Comparison of ENCODE assay signal across 18 cellular contexts in the genomic region with DNA sequence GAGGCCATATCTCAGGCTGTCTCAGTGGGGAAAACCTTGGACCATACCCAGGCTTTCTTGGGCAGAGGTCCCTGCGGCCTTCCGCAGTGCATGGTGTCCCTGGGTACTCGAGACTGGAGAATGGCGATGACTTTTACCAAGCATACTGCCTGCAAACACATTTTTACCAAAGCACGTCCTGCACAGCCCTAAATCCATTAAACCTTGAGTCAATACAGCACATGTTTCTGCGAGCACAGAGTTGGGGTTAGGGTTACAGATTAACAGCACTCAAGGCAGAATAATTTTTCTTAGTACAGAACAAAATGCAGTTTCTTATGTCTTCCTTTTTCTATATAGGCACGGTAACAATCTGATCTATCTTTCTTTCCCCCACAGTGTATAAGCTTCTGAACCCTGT. TPM values are rescaled to one million over a fixed set of nuclear protein-coding genes. Genes with fewer than 3 reads are reported as not detected.
A peak's percentile ranks its signal among the peaks of the same experiment; 100 is the strongest.
DNase-seq lines count a peak whose midpoint lies in the region; ATAC-seq, FAIRE-seq and TF ChIP-seq lines count a peak whose summit lies in the region.
"Not testable (repeated sequence)": the region's sequence is repeated elsewhere in the genome, so short reads cannot be mapped to it uniquely, and the experiment has no call there.
"Had no signal": no experiment of that assay in that cellular context is flagged by ENCODE, and none has a peak within 500 bp of the region (broad histone marks: within the 10 kb centered on the region; RNA-seq: fewer than 3 reads in every experiment).

No MANE protein-coding gene starts in this region.

- intact Hi-C loops in colonic mucosa (cut with DNase I): not testable (repeated sequence)

- WGBS in A549 (ENCODE audit: missing lambda C conversion rate): 54% methylated on average over 7 of the region's 7 CpGs

- H3K4me3 Mint-ChIP-seq in mesothelial cell of epicardium; osteocyte (ENCODE audit: unreplicated experiment): not testable (repeated sequence)

- H3K27ac ChIP-seq in A549: peak overlapping the region in 1 of 2 experiments; percentile 17; a peak in 1 of 6 replicates
- H3K27ac ChIP-seq in colonic mucosa: not testable (repeated sequence)

- not testable (repeated sequence) for FAIRE-seq in A549 (lab: Jason Lieb, UNC)

- H3K4me1 Mint-ChIP-seq in mesothelial cell of epicardium: peaks cover 13% of the 10 kb centered on the region
- not testable (repeated sequence) for H3K4me1 Mint-ChIP-seq in osteocyte (ENCODE audit: unreplicated experiment)

- H3K9ac ChIP-seq in colonic mucosa (ENCODE audit: low read depth in 2 of 2, low read length in 2 of 2): not testable (repeated sequence)

- peaks cover 15% of the 10 kb centered on the region for H3K4me1 ChIP-seq in A549
- not testable (repeated sequence) for H3K4me1 ChIP-seq in colonic mucosa

- not testable (repeated sequence) for TF ChIP-seq RAD21 in A549 (conservative IDR thresholded peaks at IDR 0.05 in 1 of 2, IDR thresholded peaks at IDR 0.05 in 1 of 2)

- TF ChIP-seq POLR2A in A549 (IDR thresholded peaks at IDR 0.05; ENCODE audit: low read length): not testable (repeated sequence)

- not testable (repeated sequence) for H3K27me3 Mint-ChIP-seq in mesothelial cell of epicardium (ENCODE audit: low read depth)
- peaks cover 19% of the 10 kb centered on the region for H3K27me3 Mint-ChIP-seq in osteocyte (ENCODE audit: unreplicated experiment)

- CTCF ChIA-PET in A549 (lab: Yijun Ruan, JAX): interaction anchor here (1.2 kb wide), 1 partner anchor 44 kb away, joined by 4 read pairs; no protein-coding TSS in a partner anchor

- TF ChIP-seq EP300 in A549 (IDR thresholded peaks at IDR 0.05): not testable (repeated sequence)

- H3K4me3 ChIP-seq in A549, colonic mucosa: not testable (repeated sequence)

- not testable (repeated sequence) for H3K9me3 Mint-ChIP-seq in mesothelial cell of epicardium; osteocyte (ENCODE audit: unreplicated experiment)

- ATAC-seq in A549: not testable (repeated sequence)

- POLR2A ChIA-PET in A549 (lab: Yijun Ruan, JAX): not testable (repeated sequence)

- not testable (repeated sequence) for H3K9me3 ChIP-seq in A549, colonic mucosa

- TF ChIP-seq CTCF in A549 (IDR thresholded peaks at IDR 0.05); colonic mucosa (IDR thresholded peaks at IDR 0.05); mesothelial cell of epicardium (IDR thresholded peaks at IDR 0.05; ENCODE audit: unreplicated experiment); osteocyte (IDR thresholded peaks at IDR 0.05): not testable (repeated sequence)

- H3K4me2 ChIP-seq in A549: peak overlapping the region; percentile 38

- H3K27ac Mint-ChIP-seq in mesothelial cell of epicardium: peak overlapping the region; percentile 14
- not testable (repeated sequence) for H3K27ac Mint-ChIP-seq in osteocyte (ENCODE audit: unreplicated experiment)

- not testable (repeated sequence) for H3K36me3 Mint-ChIP-seq in mesothelial cell of epicardium; osteocyte (ENCODE audit: unreplicated experiment)

- H3K36me3 ChIP-seq in colonic mucosa: not testable (repeated sequence)

- not testable (repeated sequence) for DNase-seq in A549 (ENCODE audit: low read depth in 1 of 2, low spot score in 1 of 2); mesothelial cell of epicardium (ENCODE audit: low spot score in 2 of 2, unreplicated experiment in 2 of 2)
- DNase-seq in DMS53 (lab: John Stamatoyannopoulos, UW) (peak; percentile 27), colonic mucosa (peak; percentile 32), left kidney (ENCODE audit: low read depth, low spot score) (peak; percentile 18), osteocyte (ENCODE audit: extremely low spot score, unreplicated experiment) (peak; percentile 30), renal cortical epithelial cell (ENCODE audit: low read depth) (peak; percentile 70)

- H3K27me3 ChIP-seq in colonic mucosa: not testable (repeated sequence)

RNA-seq across cellular contexts. Expression of gene SCYGR6, which starts 1.7 kb away (rescaled TPM):
- polyA plus RNA-seq in A549 (2011; rRNA removed): not detected in 2 replicates
- not detected in 2 replicates for polyA plus RNA-seq in A549 (2012; cell fraction: cytosol; rRNA removed)
- not detected in 2 replicates for polyA plus RNA-seq in A549 (2012; cell fraction: nucleus; rRNA removed)
- polyA plus RNA-seq in A549 (2017; fragmentation: RNase III; extraction: RNeasy Plus Mini Kit Qiagen cat#74134 plus additional on column Dnase treatment): not detected in 3 replicates
- polyA minus RNA-seq in A549 (2011; rRNA and poly(A)+ RNA removed): not detected in 2 replicates
- total RNA-seq in colonic mucosa: not detected
- total RNA-seq in mesothelial cell of epicardium: not detected in 3 replicates
- total RNA-seq in osteocyte: not detected in 2 replicates
- not detected in 2 replicates for total RNA-seq in renal cortical epithelial cell
- total RNA-seq: A172; A673; Calu3; CD4-positive, alpha-beta memory T cell; CD4-positive, CD25-positive, alpha-beta regulatory T cell; CD8-positive, alpha-beta memory T cell; Daoy; G401; GM12878 had no signal
- polyA plus RNA-seq: AG04450; CD14-positive monocyte; CD4-positive, alpha-beta memory T cell; CD4-positive, CD25-positive, alpha-beta regulatory T cell; CD8-positive, alpha-beta memory T cell; GM12878 had no signal

RNA-seq across cellular contexts. Expression of gene SLC19A3, which starts 5.0 kb away (rescaled TPM):
- polyA plus RNA-seq in A549 (2011; rRNA removed): 7.6 and 8.8 TPM in 2 replicates
- polyA plus RNA-seq in A549 (2012; cell fraction: cytosol; rRNA removed): 2.6 and 3.2 TPM in 2 replicates
- polyA plus RNA-seq in A549 (2012; cell fraction: nucleus; rRNA removed): 7.2 and 9.5 TPM in 2 replicates
- polyA plus RNA-seq in A549 (2017; fragmentation: RNase III; extraction: RNeasy Plus Mini Kit Qiagen cat#74134 plus additional on column Dnase treatment): 2.2 to 2.8 TPM (median 2.7 TPM) in 3 replicates
- polyA minus RNA-seq in A549 (2011; rRNA and poly(A)+ RNA removed): 20.8 and 23.6 TPM in 2 replicates
- 10 to 100 TPM in 1 of 2 donors, 1 to 10 TPM in 1; 6.4 to 19.6 TPM for total RNA-seq in colonic mucosa
- total RNA-seq in mesothelial cell of epicardium: 11.3 to 11.9 TPM (median 11.4 TPM) in 3 replicates
- total RNA-seq in osteocyte: not detected in 2 replicates
- total RNA-seq in renal cortical epithelial cell: 0.35 and 4.0 TPM in 2 replicates
- total RNA-seq: CD4-positive, alpha-beta memory T cell; CD4-positive, CD25-positive, alpha-beta regulatory T cell; CD8-positive, alpha-beta memory T cell; G401; GM12878 had no signal
- polyA plus RNA-seq: AG04450; CD14-positive monocyte; CD4-positive, alpha-beta memory T cell; CD4-positive, CD25-positive, alpha-beta regulatory T cell; CD8-positive, alpha-beta memory T cell; GM12878 had no signal

RNA-seq across cellular contexts. Expression of gene SCYGR7, which starts 5.3 kb away (rescaled TPM):
- polyA plus RNA-seq in A549 (2011; rRNA removed) (not detected in 2 replicates), A549 (2017; fragmentation: RNase III; extraction: RNeasy Plus Mini Kit Qiagen cat#74134 plus additional on column Dnase treatment) (not detected in 3 replicates)
- polyA plus RNA-seq in A549 (2012; cell fraction: cytosol; rRNA removed): not detected in 2 replicates
- not detected in 2 replicates for polyA plus RNA-seq in A549 (2012; cell fraction: nucleus; rRNA removed)
- polyA minus RNA-seq in A549 (2011; rRNA and poly(A)+ RNA removed): not detected in 2 replicates
- total RNA-seq in colonic mucosa (not detected), mesothelial cell of epicardium (not detected in 3 replicates), osteocyte (not detected in 2 replicates), renal cortical epithelial cell (not detected in 2 replicates)
- total RNA-seq: A172; A673; Calu3; CD4-positive, alpha-beta memory T cell; CD4-positive, CD25-positive, alpha-beta regulatory T cell; CD8-positive, alpha-beta memory T cell; Daoy; G401; GM12878 had no signal
- polyA plus RNA-seq: AG04450; CD14-positive monocyte; CD4-positive, alpha-beta memory T cell; CD4-positive, CD25-positive, alpha-beta regulatory T cell; CD8-positive, alpha-beta memory T cell; GM12878 had no signal

RNA-seq across cellular contexts. Expression of gene SCYGR8, which starts 22.9 kb away (rescaled TPM):
- polyA plus RNA-seq in A549 (2011; rRNA removed): not detected in 2 replicates
- polyA plus RNA-seq in A549 (2012; cell fraction: cytosol; rRNA removed): not detected in 2 replicates
- not detected in 2 replicates for polyA plus RNA-seq in A549 (2012; cell fraction: nucleus; rRNA removed)
- not detected in 3 replicates for polyA plus RNA-seq in A549 (2017; fragmentation: RNase III; extraction: RNeasy Plus Mini Kit Qiagen cat#74134 plus additional on column Dnase treatment)
- not detected in 2 replicates for polyA minus RNA-seq in A549 (2011; rRNA and poly(A)+ RNA removed)
- total RNA-seq in colonic mucosa: not detected
- not detected in 3 replicates for total RNA-seq in mesothelial cell of epicardium
- not detected in 2 replicates for total RNA-seq in osteocyte
- not detected in 2 replicates for total RNA-seq in renal cortical epithelial cell
- total RNA-seq: A172; A673; Calu3; CD4-positive, alpha-beta memory T cell; CD4-positive, CD25-positive, alpha-beta regulatory T cell; CD8-positive, alpha-beta memory T cell; Daoy; G401; GM12878 had no signal
- polyA plus RNA-seq: AG04450; CD14-positive monocyte; CD4-positive, alpha-beta memory T cell; CD4-positive, CD25-positive, alpha-beta regulatory T cell; CD8-positive, alpha-beta memory T cell; GM12878 had no signal

RNA-seq across cellular contexts. Expression of gene SCYGR5, which starts 56.2 kb away (rescaled TPM):
- polyA plus RNA-seq in A549 (2011; rRNA removed) (not detected in 2 replicates), A549 (2017; fragmentation: RNase III; extraction: RNeasy Plus Mini Kit Qiagen cat#74134 plus additional on column Dnase treatment) (not detected in 3 replicates)
- polyA plus RNA-seq in A549 (2012; cell fraction: cytosol; rRNA removed): not detected in 2 replicates
- polyA plus RNA-seq in A549 (2012; cell fraction: nucleus; rRNA removed): not detected in 2 replicates
- not detected in 2 replicates for polyA minus RNA-seq in A549 (2011; rRNA and poly(A)+ RNA removed)
- total RNA-seq in colonic mucosa (not detected), mesothelial cell of epicardium (not detected in 3 replicates), osteocyte (not detected in 2 replicates), renal cortical epithelial cell (not detected in 2 replicates)
- total RNA-seq: A172; A673; Calu3; CD4-positive, alpha-beta memory T cell; CD4-positive, CD25-positive, alpha-beta regulatory T cell; CD8-positive, alpha-beta memory T cell; Daoy; G401; GM12878 had no signal
- polyA plus RNA-seq: AG04450; CD14-positive monocyte; CD4-positive, alpha-beta memory T cell; CD4-positive, CD25-positive, alpha-beta regulatory T cell; CD8-positive, alpha-beta memory T cell; GM12878 had no signal
